In genomic region chr20:34516874-34517542, GRCh38 we compare ENCODE assay signal across 8 cellular contexts. TPM values are rescaled to one million over a fixed set of nuclear protein-coding genes. Genes with fewer than 3 reads are reported as not detected.
A peak's percentile ranks its signal among the peaks of the same experiment; 100 is the strongest.
DNase-seq lines count a peak whose midpoint lies in the region; ATAC-seq and TF ChIP-seq lines count a peak whose summit lies in the region.

No MANE protein-coding gene starts in this region.

- peak overlapping the region; percentile 97 for H3K27ac Mint-ChIP-seq in endodermal cell

- H3K9me3 ChIP-seq in endodermal cell (ENCODE audit: control insufficient read depth, low read length) (no peaks in the 10 kb centered on the region), upper lobe of left lung (no peaks in the 10 kb centered on the region)

- peak overlapping the region; percentile 82 for H3K9ac ChIP-seq in endodermal cell (ENCODE audit: extremely low read depth, low read length, poor library complexity, severe bottlenecking)

- no peak for TF ChIP-seq POLR2A in upper lobe of left lung (IDR thresholded peaks at IDR 0.05)
- TF ChIP-seq POLR2A in erythroblast (IDR thresholded peaks at IDR 0.05; ENCODE audit: low read length), result no peak

- TF ChIP-seq CTCF in VCaP (conservative IDR thresholded peaks at IDR 0.05) (no peak), endodermal cell (conservative IDR thresholded peaks at IDR 0.05) (no peak), upper lobe of left lung (IDR thresholded peaks at IDR 0.05) (no peak)

- peak overlapping the region; percentile 97 for H3K27ac ChIP-seq in VCaP
- peak overlapping the region; percentile 86 for H3K27ac ChIP-seq in endodermal cell (ENCODE audit: low read depth, low read length)
- H3K27ac ChIP-seq in upper lobe of left lung, result peak overlapping the region; percentile 89 to 98 (median 96)

- no peak for TF ChIP-seq EP300 in upper lobe of left lung (IDR thresholded peaks at IDR 0.05)

- WGBS in endodermal cell (ENCODE audit: insufficient coverage in 1 of 2, insufficient read length in 1 of 2), 2 experiments, result 0 to 2% methylated on average over 7 to 12 of the region's 12 CpGs
- WGBS in upper lobe of left lung, 2 donors, result 0% methylated on average over 12 of the region's 12 CpGs

- H3K4me3 ChIP-seq in endodermal cell (ENCODE audit: low read length), result peak overlapping the region; percentile 100
- H3K4me3 ChIP-seq in upper lobe of left lung, result peak overlapping the region; percentile 60 to 77 (median 63)

- H3K9me3 Mint-ChIP-seq in endodermal cell, result no peaks in the 10 kb centered on the region

- peaks cover 41% of the 10 kb centered on the region for H3K36me3 ChIP-seq in endodermal cell (ENCODE audit: control insufficient read depth, insufficient read depth, low read length)
- H3K36me3 ChIP-seq in upper lobe of left lung, result peaks cover 0 to 19% (median 3%) of the 10 kb centered on the region in 4 donors

- H3K4me1 ChIP-seq in endodermal cell (ENCODE audit: control insufficient read depth, insufficient read depth, low read length) (no peaks in the 10 kb centered on the region), upper lobe of left lung (peaks cover 15 to 48% (median 24%) of the 10 kb centered on the region in 4 donors)

- no peaks in the 10 kb centered on the region for H3K27me3 Mint-ChIP-seq in endodermal cell (ENCODE audit: insufficient read depth)

- peak overlapping the region; percentile 91 for H3K4me3 Mint-ChIP-seq in endodermal cell

- H3K27me3 ChIP-seq in endodermal cell (ENCODE audit: control insufficient read depth, insufficient read depth, low read length, poor library complexity, severe bottlenecking) (no peaks in the 10 kb centered on the region), upper lobe of left lung (no peaks in the 10 kb centered on the region)

- DNase-seq in NCI-H1105 (lab: John Stamatoyannopoulos, UW) (peak; percentile 22), NCI-H1105 treated with DMSO at 0.1 percent for 48 hours (lab: John Stamatoyannopoulos, UW) (no peak), endodermal cell (no peak), myocyte (ENCODE audit: low read depth) (peak; percentile 36), upper lobe of left lung (peak in 1 of 2 donors; percentile 33), erythroblast (lab: John Stamatoyannopoulos, UW) (no peak)

- H3K4me1 Mint-ChIP-seq in endodermal cell, result peaks cover 19% of the 10 kb centered on the region

- H3K36me3 Mint-ChIP-seq in endodermal cell (ENCODE audit: low read depth), result peaks cover 42% of the 10 kb centered on the region

- peak; percentile 6 for ATAC-seq in HG03442 (IDR thresholded peaks at IDR 0.05; ENCODE audit: unreplicated experiment)
- peak in 1 of 2 donors; percentile 19 for ATAC-seq in upper lobe of left lung (ENCODE audit: low FRiP score in 2 of 2)

RNA-seq across cellular contexts. Expression of gene DYNLRB1, which starts 0.8 kb away (rescaled TPM):
- 100 to 1,000 TPM; 194 to 213 TPM for total RNA-seq in endodermal cell
- polyA plus RNA-seq in endodermal cell (2013, experiment 1 of 2), result 214 TPM
- polyA plus RNA-seq in endodermal cell (2013, experiment 2 of 2), result 205 TPM
- total RNA-seq in myocyte, result 225 and 238 TPM in 2 replicates
- 409 TPM for polyA plus RNA-seq in myocyte (2012)
- total RNA-seq in upper lobe of left lung, result 100 to 1,000 TPM in 5 of 6 donors, 10 to 100 TPM in 1; 77.5 to 156 (median 122) TPM

RNA-seq across cellular contexts. Expression of gene MAP1LC3A, which starts 41.5 kb away (rescaled TPM):
- total RNA-seq in endodermal cell (10 to 100 TPM; 19.0 to 41.6 TPM), myocyte (104 and 107 TPM in 2 replicates), upper lobe of left lung (100 to 1,000 TPM in 1 of 6 donors, 10 to 100 TPM in 5; 41.9 to 148 (median 71.8) TPM)
- 31.0 TPM for polyA plus RNA-seq in endodermal cell (2013, experiment 1 of 2)
- polyA plus RNA-seq in endodermal cell (2013, experiment 2 of 2), result 29.1 TPM
- 99.3 TPM for polyA plus RNA-seq in myocyte (2012)

Comparison
In these comparisons a context has a peak if more than half of its experiments do, and no peak if none do; other contexts are left out.
1. DNase-seq: peak in NCI-H1105 (single experiment) and myocyte (single experiment); none in NCI-H1105 treated with DMSO at 0.1 percent for 48 hours (single experiment), endodermal cell (single experiment) and erythroblast (0 of 2).
2. Peak in every context shown above with its lines, with median percentiles within 50 percentile points of each other: H3K27ac ChIP-seq.